ENCODE assay signal across 2 cellular contexts in genomic region chr2:105241443-105241842, GRCh38.
TF ChIP-seq lines count a peak whose summit lies in the region.

TSS of gene GPR45 (plus strand) at chr2:105241743. CDS start at chr2:105241859, 116 bp downstream.

TF ChIP-seq in IMR-90, 13 proteins besides CTCF, POLR2A, EP300 and RAD21:
- no peak for TF ChIP-seq MAZ (IDR thresholded peaks at IDR 0.05; ENCODE audit: borderline replicate concordance, low read depth, low read length)
- no peak for TF ChIP-seq CHD1 (IDR thresholded peaks at IDR 0.05; ENCODE audit: low read depth, low read length)
- TF ChIP-seq SMC3 (IDR thresholded peaks at IDR 0.05; ENCODE audit: low read depth, low read length) = no peak
- no peak for TF ChIP-seq ELK1 (IDR thresholded peaks at IDR 0.05; ENCODE audit: borderline replicate concordance, low read depth, low read length)
- no peak for TF ChIP-seq MXI1 (IDR thresholded peaks at IDR 0.05; ENCODE audit: borderline replicate concordance, low read depth, low read length)
- TF ChIP-seq CEBPB (IDR thresholded peaks at IDR 0.05; ENCODE audit: low read depth, low read length) = no peak
- no peak for TF ChIP-seq NFE2L2 (IDR thresholded peaks at IDR 0.05; ENCODE audit: low read depth, low read length)
- TF ChIP-seq RCOR1 (IDR thresholded peaks at IDR 0.05; ENCODE audit: insufficient replicate concordance, low read length) = no peak

TF ChIP-seq in H1, 55 proteins besides CTCF, POLR2A, EP300 and RAD21:
- TF ChIP-seq, protein P1, sequence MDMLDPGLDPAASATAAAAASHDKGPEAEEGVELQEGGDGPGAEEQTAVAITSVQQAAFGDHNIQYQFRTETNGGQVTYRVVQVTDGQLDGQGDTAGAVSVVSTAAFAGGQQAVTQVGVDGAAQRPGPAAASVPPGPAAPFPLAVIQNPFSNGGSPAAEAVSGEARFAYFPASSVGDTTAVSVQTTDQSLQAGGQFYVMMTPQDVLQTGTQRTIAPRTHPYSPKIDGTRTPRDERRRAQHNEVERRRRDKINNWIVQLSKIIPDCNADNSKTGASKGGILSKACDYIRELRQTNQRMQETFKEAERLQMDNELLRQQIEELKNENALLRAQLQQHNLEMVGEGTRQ (IDR thresholded peaks at IDR 0.05; ENCODE audit: low read length) = no peak
- TF ChIP-seq JUN (IDR thresholded peaks at IDR 0.05; ENCODE audit: low read depth, low read length) (no peak), BRCA1 (IDR thresholded peaks at IDR 0.05; ENCODE audit: low read depth, low read length) (no peak), NRF1 (IDR thresholded peaks at IDR 0.05; ENCODE audit: low read depth, low read length) (no peak), BCL11A (IDR thresholded peaks at IDR 0.05; ENCODE audit: low read depth in 2 of 2, low read length in 2 of 2) (no peak), RXRA (IDR thresholded peaks at IDR 0.05; ENCODE audit: insufficient read depth, low read depth, low read length) (no peak), SP4 (IDR thresholded peaks at IDR 0.05; ENCODE audit: low read length) (no peak), GTF2F1 (IDR thresholded peaks at IDR 0.05; ENCODE audit: borderline replicate concordance, low read depth, low read length) (no peak), CBX8 (IDR thresholded peaks at IDR 0.05; ENCODE audit: borderline replicate concordance, low read depth, low read length) (no peak), SRF (IDR thresholded peaks at IDR 0.05; ENCODE audit: low read depth, low read length) (no peak)
- TF ChIP-seq, protein P2, sequence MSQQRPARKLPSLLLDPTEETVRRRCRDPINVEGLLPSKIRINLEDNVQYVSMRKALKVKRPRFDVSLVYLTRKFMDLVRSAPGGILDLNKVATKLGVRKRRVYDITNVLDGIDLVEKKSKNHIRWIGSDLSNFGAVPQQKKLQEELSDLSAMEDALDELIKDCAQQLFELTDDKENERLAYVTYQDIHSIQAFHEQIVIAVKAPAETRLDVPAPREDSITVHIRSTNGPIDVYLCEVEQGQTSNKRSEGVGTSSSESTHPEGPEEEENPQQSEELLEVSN (IDR thresholded peaks at IDR 0.05) = no peak
